ENCODE assay signal across 1 cellular context in genomic region chr9:4679268-4680177, GRCh38.
TF ChIP-seq lines count a peak whose summit lies in the region.

Gene CDC37L1, plus strand, starts transcription at chr9:4679569. Its CDS starts 199 bp downstream, at chr9:4679768.

TF ChIP-seq in IMR-90, 13 proteins besides CTCF, POLR2A, EP300 and RAD21 (continued from another document):
- TF ChIP-seq SMC3 (IDR thresholded peaks at IDR 0.05; ENCODE audit: low read depth, low read length), result peak; percentile 34
- TF ChIP-seq RCOR1 (IDR thresholded peaks at IDR 0.05; ENCODE audit: insufficient replicate concordance, low read length), result no peak
- no peak for TF ChIP-seq FOS (IDR thresholded peaks at IDR 0.05; ENCODE audit: low read depth, low read length)
TF ChIP-seq in IMR-90: peak in this region for 4.
